10 cellular contexts compared by ENCODE assay signal in the genomic region with DNA sequence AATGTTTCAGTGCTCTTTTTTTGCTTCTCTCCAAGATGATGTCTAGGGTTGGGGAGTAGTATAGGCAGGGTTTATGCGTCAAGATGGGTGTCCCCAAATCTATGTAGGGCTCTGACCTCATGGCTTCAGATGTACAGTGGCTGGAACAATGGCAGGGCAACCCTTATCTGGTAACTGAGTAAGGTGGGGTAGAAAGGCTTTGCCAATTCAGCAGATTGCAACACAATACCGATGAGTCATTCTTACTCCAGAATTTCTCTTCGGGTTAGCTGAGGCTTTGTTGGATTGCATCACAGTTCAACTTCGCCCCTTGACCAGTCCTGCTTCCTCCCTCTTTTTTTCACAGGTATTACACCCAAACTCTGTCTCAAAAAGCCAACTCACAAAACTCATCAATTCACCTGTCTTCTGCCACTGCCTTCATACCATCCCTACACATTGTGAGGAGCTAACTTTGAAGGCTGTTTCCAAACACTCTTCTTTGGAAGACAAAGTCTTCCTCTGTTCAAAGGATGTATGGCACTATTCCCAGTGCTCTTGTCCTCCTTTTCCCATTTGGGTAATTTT.
DNase-seq lines count a peak whose midpoint lies in the region; ATAC-seq, FAIRE-seq and TF ChIP-seq lines count a peak whose summit lies in the region.
"Had no signal": no experiment of that assay in that cellular context is flagged by ENCODE, and none has a peak within 500 bp of the region (broad histone marks: within the 10 kb centered on the region; RNA-seq: fewer than 3 reads in every experiment).

No MANE protein-coding gene starts in this region.

- POLR2A ChIA-PET in K562 (lab: Yijun Ruan, JAX), result no interaction called here

- TF ChIP-seq CTCF in K562 (IDR thresholded peaks at IDR 0.05 in 2 of 3, conservative IDR thresholded peaks at IDR 0.05 in 1 of 3; ENCODE audit: insufficient read depth in 2 of 3, low read depth in 1 of 3, low read length in 3 of 3), result no peak

- H3K79me2 ChIP-seq in K562 (ENCODE audit: control insufficient read depth, insufficient read depth, low read length), result no peaks in the 10 kb centered on the region

- H3K27me3 ChIP-seq in K562 (ENCODE audit: control insufficient read depth in 2 of 2, insufficient read depth in 2 of 2, low read length in 2 of 2), result no peaks in the 10 kb centered on the region

- CTCF ChIA-PET in K562 (lab: Yijun Ruan, JAX; ENCODE audit: low intra/inter-chr PET ratio), result no interaction called here

- no peak overlapping the region for H3K4me3 ChIP-seq in K562

- no TSS peak for BruUV-seq in K562 (replicated peaks; lab: Mats Ljungman, UMichigan)

- in situ Hi-C loops in K562 (cut with MboI), result no loop called here

- H3K4me2 ChIP-seq in K562 (ENCODE audit: insufficient read depth, low read length), result peak overlapping the region; percentile 4; the same call in 1 of the 2 replicates

- H3K36me3 ChIP-seq in K562 (ENCODE audit: control insufficient read depth, insufficient read depth, low read length), result no peaks in the 10 kb centered on the region

- H3K9ac ChIP-seq in K562 (ENCODE audit: insufficient read depth in 1 of 2, low read depth in 2 of 2, low read length in 2 of 2), result 0 out of 4 replicates have a peak overlapping the region, but pooled peaks of 1 of the 2 experiments have one; percentile 8

- 0% methylated on average over 4 of the region's 4 CpGs for whole genome bisulfite sequencing in K562 (ENCODE audit: insufficient coverage, low coverage, missing lambda C conversion rate)

- peak; percentile 86 for TF ChIP-seq EP300 in K562 (IDR thresholded peaks at IDR 0.05; ENCODE audit: low read length)

- no peaks in the 10 kb centered on the region for H3K9me3 ChIP-seq in K562 (replicated peaks; ENCODE audit: control insufficient read depth, insufficient read depth, low read depth, low read length)

- intact Hi-C loops in K562 (cut with micrococcal nuclease), result no loop called here

- peak in 1 of 2 experiments; percentile 21; a peak in 2 of 4 replicates for TF ChIP-seq RAD21 in K562 (CRISPR knock-in tag; conservative IDR thresholded peaks at IDR 0.05 in 1 of 2, IDR thresholded peaks at IDR 0.05 in 1 of 2)

- no peak for TF ChIP-seq POLR2A in K562 (conservative IDR thresholded peaks at IDR 0.05)

- peak overlapping the region; percentile 51 for H2AFZ ChIP-seq in K562 (ENCODE audit: low read depth, low read length)

- ATAC-seq in K562, result peak; percentile 92
- no peak for ATAC-seq in HG03469 (IDR thresholded peaks at IDR 0.05; ENCODE audit: unreplicated experiment)
- no peak for ATAC-seq in GM19467 (IDR thresholded peaks at IDR 0.05; ENCODE audit: unreplicated experiment)
- ATAC-seq: CD8-positive, alpha-beta T cell had no signal

- no peaks in the 10 kb centered on the region for H4K20me1 ChIP-seq in K562 (replicated peaks; ENCODE audit: control insufficient read depth, insufficient read depth, low read length)

- DNase-seq in AG08395 (ENCODE audit: low spot score) (peak; percentile 76), HuH-7.5 (ENCODE audit: low spot score) (peak; percentile 36), K562 (ENCODE audit: extremely low read depth in 1 of 4, low spot score in 3 of 4) (peak; percentile 37 to 81 (median 52)), kidney tubule cell (ENCODE audit: low spot score) (peak; percentile 68), pons (ENCODE audit: low spot score) (no peak)
- no peak for DNase-seq in stimulated activated CD4-positive, alpha-beta T cell treated with anti-CD3 and anti-CD28 coated beads, Interleukin-1b, Interleukin-23, amount 100 ng/mL, for 48 hours
- DNase-seq: CD8-positive, alpha-beta T cell; NCI-H345 had no signal

- peaks cover 0 to 20% of the 10 kb centered on the region in 2 experiments; a peak in 3 of 5 replicates for H3K4me1 ChIP-seq in K562 (replicated peaks in 1 of 2; ENCODE audit: control insufficient read depth in 2 of 2, insufficient read depth in 2 of 2, low read length in 2 of 2)

- peak overlapping the region; percentile 51; the same call in 2 of the 3 replicates for H3K27ac ChIP-seq in K562 (ENCODE audit: extremely low read depth, low read depth, low read length)

- peak; percentile 93 for FAIRE-seq in K562 (lab: Jason Lieb, UNC)

- no peaks in the 10 kb centered on the region for H3K9me1 ChIP-seq in K562 (ENCODE audit: control insufficient read depth, insufficient read depth, low read length)

TF ChIP-seq in K562, 482 proteins besides CTCF, POLR2A, EP300 and RAD21 (continues in another document):
- TF ChIP-seq NCOR1 (IDR thresholded peaks at IDR 0.05) (peak; percentile 48), ETV5 (CRISPR knock-in tag; IDR thresholded peaks at IDR 0.05; ENCODE audit: low read depth) (no peak), YY1 (IDR thresholded peaks at IDR 0.05; ENCODE audit: borderline replicate concordance in 1 of 3, control insufficient read depth in 1 of 3, extremely low read depth in 1 of 3, insufficient read depth in 3 of 3, insufficient read length in 1 of 3, insufficient replicate concordance in 2 of 3, low read depth in 1 of 3, low read length in 2 of 3) (peak in 1 of 3 experiments; percentile 36), ZNF785 (CRISPR knock-in tag; IDR thresholded peaks at IDR 0.05) (no peak), MYNN (IDR thresholded peaks at IDR 0.05) (0 out of 2 replicates have a peak, but pooled peaks have one; percentile 55), MYNN (CRISPR knock-in tag; IDR thresholded peaks at IDR 0.05) (no peak), SPI1 (IDR thresholded peaks at IDR 0.05; ENCODE audit: borderline replicate concordance, low read depth, low read length) (no peak), BHLHE40 (IDR thresholded peaks at IDR 0.05; ENCODE audit: low read length) (no peak), CC2D1A (IDR thresholded peaks at IDR 0.05) (peak; percentile 42; the same call in 1 of the 2 replicates)
- TF ChIP-seq, protein P1, sequence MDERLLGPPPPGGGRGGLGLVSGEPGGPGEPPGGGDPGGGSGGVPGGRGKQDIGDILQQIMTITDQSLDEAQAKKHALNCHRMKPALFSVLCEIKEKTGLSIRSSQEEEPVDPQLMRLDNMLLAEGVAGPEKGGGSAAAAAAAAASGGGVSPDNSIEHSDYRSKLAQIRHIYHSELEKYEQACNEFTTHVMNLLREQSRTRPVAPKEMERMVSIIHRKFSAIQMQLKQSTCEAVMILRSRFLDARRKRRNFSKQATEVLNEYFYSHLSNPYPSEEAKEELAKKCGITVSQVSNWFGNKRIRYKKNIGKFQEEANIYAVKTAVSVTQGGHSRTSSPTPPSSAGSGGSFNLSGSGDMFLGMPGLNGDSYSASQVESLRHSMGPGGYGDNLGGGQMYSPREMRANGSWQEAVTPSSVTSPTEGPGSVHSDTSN (CRISPR knock-in tag; IDR thresholded peaks at IDR 0.05; ENCODE audit: low read depth), result no peak
- TF ChIP-seq, protein P1 (tag; conservative IDR thresholded peaks at IDR 0.05; ENCODE audit: low read depth), result 0 out of 2 replicates have a peak, but pooled peaks have one; percentile 6
- TF ChIP-seq, protein P2, sequence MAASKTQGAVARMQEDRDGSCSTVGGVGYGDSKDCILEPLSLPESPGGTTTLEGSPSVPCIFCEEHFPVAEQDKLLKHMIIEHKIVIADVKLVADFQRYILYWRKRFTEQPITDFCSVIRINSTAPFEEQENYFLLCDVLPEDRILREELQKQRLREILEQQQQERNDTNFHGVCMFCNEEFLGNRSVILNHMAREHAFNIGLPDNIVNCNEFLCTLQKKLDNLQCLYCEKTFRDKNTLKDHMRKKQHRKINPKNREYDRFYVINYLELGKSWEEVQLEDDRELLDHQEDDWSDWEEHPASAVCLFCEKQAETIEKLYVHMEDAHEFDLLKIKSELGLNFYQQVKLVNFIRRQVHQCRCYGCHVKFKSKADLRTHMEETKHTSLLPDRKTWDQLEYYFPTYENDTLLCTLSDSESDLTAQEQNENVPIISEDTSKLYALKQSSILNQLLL (CRISPR knock-in tag; IDR thresholded peaks at IDR 0.05; ENCODE audit: borderline replicate concordance), result no peak
- TF ChIP-seq, protein P3, sequence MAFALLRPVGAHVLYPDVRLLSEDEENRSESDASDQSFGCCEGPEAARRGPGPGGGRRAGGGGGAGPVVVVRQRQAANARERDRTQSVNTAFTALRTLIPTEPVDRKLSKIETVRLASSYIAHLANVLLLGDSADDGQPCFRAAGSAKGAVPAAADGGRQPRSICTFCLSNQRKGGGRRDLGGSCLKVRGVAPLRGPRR (CRISPR knock-in tag; IDR thresholded peaks at IDR 0.05), result no peak
- TF ChIP-seq, protein P4, sequence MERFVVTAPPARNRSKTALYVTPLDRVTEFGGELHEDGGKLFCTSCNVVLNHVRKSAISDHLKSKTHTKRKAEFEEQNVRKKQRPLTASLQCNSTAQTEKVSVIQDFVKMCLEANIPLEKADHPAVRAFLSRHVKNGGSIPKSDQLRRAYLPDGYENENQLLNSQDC (CRISPR knock-in tag; IDR thresholded peaks at IDR 0.05), result no peak
- TF ChIP-seq, protein P5, sequence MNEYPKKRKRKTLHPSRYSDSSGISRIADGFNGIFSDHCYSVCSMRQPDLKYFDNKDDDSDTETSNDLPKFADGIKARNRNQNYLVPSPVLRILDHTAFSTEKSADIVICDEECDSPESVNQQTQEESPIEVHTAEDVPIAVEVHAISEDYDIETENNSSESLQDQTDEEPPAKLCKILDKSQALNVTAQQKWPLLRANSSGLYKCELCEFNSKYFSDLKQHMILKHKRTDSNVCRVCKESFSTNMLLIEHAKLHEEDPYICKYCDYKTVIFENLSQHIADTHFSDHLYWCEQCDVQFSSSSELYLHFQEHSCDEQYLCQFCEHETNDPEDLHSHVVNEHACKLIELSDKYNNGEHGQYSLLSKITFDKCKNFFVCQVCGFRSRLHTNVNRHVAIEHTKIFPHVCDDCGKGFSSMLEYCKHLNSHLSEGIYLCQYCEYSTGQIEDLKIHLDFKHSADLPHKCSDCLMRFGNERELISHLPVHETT (CRISPR knock-in tag; conservative IDR thresholded peaks at IDR 0.05 in 1 of 2, IDR thresholded peaks at IDR 0.05 in 1 of 2), result 0 out of 4 replicates have a peak, but pooled peaks of 1 of the 2 experiments have one; percentile 22

Comparison
In these comparisons a context has a peak if more than half of its experiments do, and no peak if none do; other contexts are left out.
1. DNase-seq: peak in AG08395 (single experiment), HuH-7.5 (single experiment), K562 (4 of 4) and kidney tubule cell (single experiment); none in stimulated activated CD4-positive, alpha-beta T cell treated with anti-CD3 and anti-CD28 coated beads, Interleukin-1b, Interleukin-23, amount 100 ng/mL, for 48 hours (single experiment) and pons (single experiment).